2 cellular contexts compared by ENCODE assay signal in genomic region chr17:8173056-8173870, GRCh38.
TF ChIP-seq lines count a peak whose summit lies in the region.

No MANE protein-coding gene starts in this region.

TF ChIP-seq in GM23338, 12 proteins besides CTCF, POLR2A, EP300 and RAD21 (continues in another document):
- TF ChIP-seq NANOG (IDR thresholded peaks at IDR 0.05; ENCODE audit: borderline replicate concordance) = peak; percentile 26; the same call in 1 of the 2 replicates
- TF ChIP-seq EZH2 (IDR thresholded peaks at IDR 0.05; ENCODE audit: low read depth, unreplicated experiment) = no peak
- TF ChIP-seq CREB1 (CRISPR knock-in tag; IDR thresholded peaks at IDR 0.05; ENCODE audit: low read depth) = peak; percentile 81
- TF ChIP-seq, protein P1, sequence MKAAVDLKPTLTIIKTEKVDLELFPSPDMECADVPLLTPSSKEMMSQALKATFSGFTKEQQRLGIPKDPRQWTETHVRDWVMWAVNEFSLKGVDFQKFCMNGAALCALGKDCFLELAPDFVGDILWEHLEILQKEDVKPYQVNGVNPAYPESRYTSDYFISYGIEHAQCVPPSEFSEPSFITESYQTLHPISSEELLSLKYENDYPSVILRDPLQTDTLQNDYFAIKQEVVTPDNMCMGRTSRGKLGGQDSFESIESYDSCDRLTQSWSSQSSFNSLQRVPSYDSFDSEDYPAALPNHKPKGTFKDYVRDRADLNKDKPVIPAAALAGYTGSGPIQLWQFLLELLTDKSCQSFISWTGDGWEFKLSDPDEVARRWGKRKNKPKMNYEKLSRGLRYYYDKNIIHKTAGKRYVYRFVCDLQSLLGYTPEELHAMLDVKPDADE (IDR thresholded peaks at IDR 0.05) = peak; percentile 95
- TF ChIP-seq JUNB (IDR thresholded peaks at IDR 0.05; ENCODE audit: unreplicated experiment) = peak; percentile 24
- no peak for TF ChIP-seq EZH2phosphoT487 (IDR thresholded peaks at IDR 0.05; ENCODE audit: unreplicated experiment)
- TF ChIP-seq STAT1 (IDR thresholded peaks at IDR 0.05; ENCODE audit: unreplicated experiment) = peak; percentile 36
- TF ChIP-seq, protein P2, sequence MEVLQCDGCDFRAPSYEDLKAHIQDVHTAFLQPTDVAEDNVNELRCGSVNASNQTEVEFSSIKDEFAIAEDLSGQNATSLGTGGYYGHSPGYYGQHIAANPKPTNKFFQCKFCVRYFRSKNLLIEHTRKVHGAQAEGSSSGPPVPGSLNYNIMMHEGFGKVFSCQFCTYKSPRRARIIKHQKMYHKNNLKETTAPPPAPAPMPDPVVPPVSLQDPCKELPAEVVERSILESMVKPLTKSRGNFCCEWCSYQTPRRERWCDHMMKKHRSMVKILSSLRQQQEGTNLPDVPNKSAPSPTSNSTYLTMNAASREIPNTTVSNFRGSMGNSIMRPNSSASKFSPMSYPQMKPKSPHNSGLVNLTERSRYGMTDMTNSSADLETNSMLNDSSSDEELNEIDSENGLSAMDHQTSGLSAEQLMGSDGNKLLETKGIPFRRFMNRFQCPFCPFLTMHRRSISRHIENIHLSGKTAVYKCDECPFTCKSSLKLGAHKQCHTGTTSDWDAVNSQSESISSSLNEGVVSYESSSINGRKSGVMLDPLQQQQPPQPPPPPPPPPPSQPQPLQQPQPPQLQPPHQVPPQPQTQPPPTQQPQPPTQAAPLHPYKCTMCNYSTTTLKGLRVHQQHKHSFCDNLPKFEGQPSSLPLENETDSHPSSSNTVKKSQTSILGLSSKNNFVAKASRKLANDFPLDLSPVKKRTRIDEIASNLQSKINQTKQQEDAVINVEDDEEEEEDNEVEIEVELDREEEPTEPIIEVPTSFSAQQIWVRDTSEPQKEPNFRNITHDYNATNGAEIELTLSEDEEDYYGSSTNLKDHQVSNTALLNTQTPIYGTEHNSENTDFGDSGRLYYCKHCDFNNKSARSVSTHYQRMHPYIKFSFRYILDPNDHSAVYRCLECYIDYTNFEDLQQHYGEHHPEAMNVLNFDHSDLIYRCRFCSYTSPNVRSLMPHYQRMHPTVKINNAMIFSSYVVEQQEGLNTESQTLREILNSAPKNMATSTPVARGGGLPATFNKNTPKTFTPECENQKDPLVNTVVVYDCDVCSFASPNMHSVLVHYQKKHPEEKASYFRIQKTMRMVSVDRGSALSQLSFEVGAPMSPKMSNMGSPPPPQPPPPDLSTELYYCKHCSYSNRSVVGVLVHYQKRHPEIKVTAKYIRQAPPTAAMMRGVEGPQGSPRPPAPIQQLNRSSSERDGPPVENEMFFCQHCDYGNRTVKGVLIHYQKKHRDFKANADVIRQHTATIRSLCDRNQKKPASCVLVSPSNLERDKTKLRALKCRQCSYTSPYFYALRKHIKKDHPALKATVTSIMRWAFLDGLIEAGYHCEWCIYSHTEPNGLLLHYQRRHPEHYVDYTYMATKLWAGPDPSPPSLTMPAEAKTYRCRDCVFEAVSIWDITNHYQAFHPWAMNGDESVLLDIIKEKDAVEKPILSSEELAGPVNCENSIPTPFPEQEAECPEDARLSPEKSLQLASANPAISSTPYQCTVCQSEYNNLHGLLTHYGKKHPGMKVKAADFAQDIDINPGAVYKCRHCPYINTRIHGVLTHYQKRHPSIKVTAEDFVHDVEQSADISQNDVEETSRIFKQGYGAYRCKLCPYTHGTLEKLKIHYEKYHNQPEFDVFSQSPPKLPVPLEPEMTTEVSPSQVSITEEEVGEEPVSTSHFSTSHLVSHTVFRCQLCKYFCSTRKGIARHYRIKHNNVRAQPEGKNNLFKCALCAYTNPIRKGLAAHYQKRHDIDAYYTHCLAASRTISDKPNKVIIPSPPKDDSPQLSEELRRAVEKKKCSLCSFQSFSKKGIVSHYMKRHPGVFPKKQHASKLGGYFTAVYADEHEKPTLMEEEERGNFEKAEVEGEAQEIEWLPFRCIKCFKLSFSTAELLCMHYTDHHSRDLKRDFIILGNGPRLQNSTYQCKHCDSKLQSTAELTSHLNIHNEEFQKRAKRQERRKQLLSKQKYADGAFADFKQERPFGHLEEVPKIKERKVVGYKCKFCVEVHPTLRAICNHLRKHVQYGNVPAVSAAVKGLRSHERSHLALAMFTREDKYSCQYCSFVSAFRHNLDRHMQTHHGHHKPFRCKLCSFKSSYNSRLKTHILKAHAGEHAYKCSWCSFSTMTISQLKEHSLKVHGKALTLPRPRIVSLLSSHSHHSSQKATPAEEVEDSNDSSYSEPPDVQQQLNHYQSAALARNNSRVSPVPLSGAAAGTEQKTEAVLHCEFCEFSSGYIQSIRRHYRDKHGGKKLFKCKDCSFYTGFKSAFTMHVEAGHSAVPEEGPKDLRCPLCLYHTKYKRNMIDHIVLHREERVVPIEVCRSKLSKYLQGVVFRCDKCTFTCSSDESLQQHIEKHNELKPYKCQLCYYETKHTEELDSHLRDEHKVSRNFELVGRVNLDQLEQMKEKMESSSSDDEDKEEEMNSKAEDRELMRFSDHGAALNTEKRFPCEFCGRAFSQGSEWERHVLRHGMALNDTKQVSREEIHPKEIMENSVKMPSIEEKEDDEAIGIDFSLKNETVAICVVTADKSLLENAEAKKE (CRISPR knock-in tag; IDR thresholded peaks at IDR 0.05) = 0 out of 2 replicates have a peak, but pooled peaks have one; percentile 37
- peak; percentile 47; the same call in 1 of the 2 replicates for TF ChIP-seq ZNF114 (CRISPR knock-in tag; IDR thresholded peaks at IDR 0.05)
- peak; percentile 46; the same call in 1 of the 2 replicates for TF ChIP-seq ZNF331 (CRISPR knock-in tag; IDR thresholded peaks at IDR 0.05; ENCODE audit: low read depth)
- TF ChIP-seq, protein P3, sequence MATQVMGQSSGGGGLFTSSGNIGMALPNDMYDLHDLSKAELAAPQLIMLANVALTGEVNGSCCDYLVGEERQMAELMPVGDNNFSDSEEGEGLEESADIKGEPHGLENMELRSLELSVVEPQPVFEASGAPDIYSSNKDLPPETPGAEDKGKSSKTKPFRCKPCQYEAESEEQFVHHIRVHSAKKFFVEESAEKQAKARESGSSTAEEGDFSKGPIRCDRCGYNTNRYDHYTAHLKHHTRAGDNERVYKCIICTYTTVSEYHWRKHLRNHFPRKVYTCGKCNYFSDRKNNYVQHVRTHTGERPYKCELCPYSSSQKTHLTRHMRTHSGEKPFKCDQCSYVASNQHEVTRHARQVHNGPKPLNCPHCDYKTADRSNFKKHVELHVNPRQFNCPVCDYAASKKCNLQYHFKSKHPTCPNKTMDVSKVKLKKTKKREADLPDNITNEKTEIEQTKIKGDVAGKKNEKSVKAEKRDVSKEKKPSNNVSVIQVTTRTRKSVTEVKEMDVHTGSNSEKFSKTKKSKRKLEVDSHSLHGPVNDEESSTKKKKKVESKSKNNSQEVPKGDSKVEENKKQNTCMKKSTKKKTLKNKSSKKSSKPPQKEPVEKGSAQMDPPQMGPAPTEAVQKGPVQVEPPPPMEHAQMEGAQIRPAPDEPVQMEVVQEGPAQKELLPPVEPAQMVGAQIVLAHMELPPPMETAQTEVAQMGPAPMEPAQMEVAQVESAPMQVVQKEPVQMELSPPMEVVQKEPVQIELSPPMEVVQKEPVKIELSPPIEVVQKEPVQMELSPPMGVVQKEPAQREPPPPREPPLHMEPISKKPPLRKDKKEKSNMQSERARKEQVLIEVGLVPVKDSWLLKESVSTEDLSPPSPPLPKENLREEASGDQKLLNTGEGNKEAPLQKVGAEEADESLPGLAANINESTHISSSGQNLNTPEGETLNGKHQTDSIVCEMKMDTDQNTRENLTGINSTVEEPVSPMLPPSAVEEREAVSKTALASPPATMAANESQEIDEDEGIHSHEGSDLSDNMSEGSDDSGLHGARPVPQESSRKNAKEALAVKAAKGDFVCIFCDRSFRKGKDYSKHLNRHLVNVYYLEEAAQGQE (IDR thresholded peaks at IDR 0.05; ENCODE audit: unreplicated experiment) = no peak

TF ChIP-seq in PFSK-1, 5 proteins besides CTCF, POLR2A, EP300 and RAD21:
- peak; percentile 99 for TF ChIP-seq SIN3A (IDR thresholded peaks at IDR 0.05; ENCODE audit: borderline replicate concordance, insufficient read depth, low read length)
- no peak for TF ChIP-seq FOXP2 (optimal IDR thresholded peaks at IDR 0.05; ENCODE audit: borderline replicate concordance, extremely low read depth, extremely low read length, insufficient read depth)
- TF ChIP-seq POLR2AphosphoS5 (IDR thresholded peaks at IDR 0.05; ENCODE audit: low read depth, low read length) = peak; percentile 100
- peak; percentile 68; the same call in 1 of the 2 replicates for TF ChIP-seq TAF1 (IDR thresholded peaks at IDR 0.05; ENCODE audit: borderline replicate concordance, insufficient read depth, low read length)
- TF ChIP-seq, protein P3 (IDR thresholded peaks at IDR 0.05; ENCODE audit: insufficient read depth in 1 of 2, low read depth in 2 of 2, low read length in 2 of 2) = peak in 1 of 2 experiments; percentile 58; a peak in 3 of 4 replicates
